Comparison of ENCODE assay signal across 11 cellular contexts in genomic region chr17:73641779-73642580, GRCh38. TPM values are rescaled to one million over a fixed set of nuclear protein-coding genes. Genes with fewer than 3 reads are reported as not detected.
DNase-seq lines count a peak whose midpoint lies in the region; ATAC-seq, FAIRE-seq and TF ChIP-seq lines count a peak whose summit lies in the region.
"Had no signal": no experiment of that assay in that cellular context is flagged by ENCODE, and none has a peak within 500 bp of the region (broad histone marks: within the 10 kb centered on the region; RNA-seq: fewer than 3 reads in every experiment).

No MANE protein-coding gene starts in this region.

- no peaks in the 10 kb centered on the region for H3K36me3 Mint-ChIP-seq in activated T-helper 1 cell treated with anti-CD3 and anti-CD28 coated beads, Interleukin-12 subunit alpha, Interleukin-12 subunit beta, Interleukin-2, Interleukin-4 antibody, amounts not matched to agents 30 ng/mL and 10 ng/mL and 1 ng/mL, durations not matched to agents 14 hours and 24 hours and 36 hours (ENCODE audit: low read depth)
- peaks cover 2% of the 10 kb centered on the region for H3K36me3 Mint-ChIP-seq in neural crest cell (ENCODE audit: low read depth)

- 53 to 81% methylated on average over 12 of the region's 12 CpGs for WGBS in sigmoid colon, 2 donors

- no peak for TF ChIP-seq EP300 in sigmoid colon (IDR thresholded peaks at IDR 0.05)

- H3K4me1 Mint-ChIP-seq in activated T-helper 1 cell treated with anti-CD3 and anti-CD28 coated beads, Interleukin-12 subunit alpha, Interleukin-12 subunit beta, Interleukin-2, Interleukin-4 antibody, amounts not matched to agents 30 ng/mL and 10 ng/mL and 1 ng/mL, durations not matched to agents 14 hours and 24 hours and 36 hours (ENCODE audit: low read depth) = peaks cover 9% of the 10 kb centered on the region
- H3K4me1 Mint-ChIP-seq in neural crest cell = peaks cover 59% of the 10 kb centered on the region

- H3K4me3 ChIP-seq in sigmoid colon (no peak overlapping the region), lower lobe of right lung (no peak overlapping the region)

- FAIRE-seq in frontal cortex (lab: Jason Lieb, UNC) = no peak
- FAIRE-seq: H54, RCC 7860 had no signal

- peak overlapping the region; percentile 46 for H3K4me3 Mint-ChIP-seq in activated T-helper 1 cell treated with anti-CD3 and anti-CD28 coated beads, Interleukin-12 subunit alpha, Interleukin-12 subunit beta, Interleukin-2, Interleukin-4 antibody, amounts not matched to agents 30 ng/mL and 10 ng/mL and 1 ng/mL, durations not matched to agents 14 hours and 24 hours and 36 hours
- H3K4me3 Mint-ChIP-seq in neural crest cell = peak overlapping the region; percentile 92

- TF ChIP-seq CTCF in neural crest cell (conservative IDR thresholded peaks at IDR 0.05) (no peak), sigmoid colon (IDR thresholded peaks at IDR 0.05) (no peak), lower lobe of right lung (IDR thresholded peaks at IDR 0.05) (no peak)

- peaks cover 37% of the 10 kb centered on the region for H3K27me3 Mint-ChIP-seq in activated T-helper 1 cell treated with anti-CD3 and anti-CD28 coated beads, Interleukin-12 subunit alpha, Interleukin-12 subunit beta, Interleukin-2, Interleukin-4 antibody, amounts not matched to agents 30 ng/mL and 10 ng/mL and 1 ng/mL, durations not matched to agents 14 hours and 24 hours and 36 hours (ENCODE audit: insufficient read depth)
- peaks cover under 1% of the 10 kb centered on the region for H3K27me3 Mint-ChIP-seq in neural crest cell (ENCODE audit: low read depth)

- no peak overlapping the region for H3K27ac Mint-ChIP-seq in activated T-helper 1 cell treated with anti-CD3 and anti-CD28 coated beads, Interleukin-12 subunit alpha, Interleukin-12 subunit beta, Interleukin-2, Interleukin-4 antibody, amounts not matched to agents 30 ng/mL and 10 ng/mL and 1 ng/mL, durations not matched to agents 14 hours and 24 hours and 36 hours
- peak overlapping the region; percentile 70 for H3K27ac Mint-ChIP-seq in neural crest cell (ENCODE audit: unreplicated experiment)

- TF ChIP-seq POLR2A in sigmoid colon (IDR thresholded peaks at IDR 0.05) = no peak

- ATAC-seq in lower lobe of right lung = no peak

- DNase-seq in DMS153 (lab: John Stamatoyannopoulos, UW) (peak; percentile 54), DMS153 treated with DMSO at 0.1 percent for 48 hours (lab: John Stamatoyannopoulos, UW; ENCODE audit: unreplicated experiment) (no peak), NCI-H1092 (lab: John Stamatoyannopoulos, UW) (peak; percentile 64), neural crest cell (ENCODE audit: low read depth, low spot score) (no peak), sigmoid colon (no peak), lower lobe of right lung (no peak), frontal cortex (ENCODE audit: low spot score in 2 of 2) (no peak)
- no peak for DNase-seq in activated T-helper 1 cell treated with anti-CD3 and anti-CD28 coated beads, Interleukin-12 subunit alpha, Interleukin-12 subunit beta, Interleukin-2, Interleukin-4 antibody, amounts not matched to agents 30 ng/mL and 10 ng/mL and 1 ng/mL, durations not matched to agents 14 hours and 24 hours and 36 hours (ENCODE audit: low spot score)

- peaks cover 13 to 73% (median 34%) of the 10 kb centered on the region in 3 donors for H3K27me3 ChIP-seq in sigmoid colon
- H3K27me3 ChIP-seq in lower lobe of right lung (ENCODE audit: low read depth) = peaks cover 60% of the 10 kb centered on the region

- H3K9me3 Mint-ChIP-seq in activated T-helper 1 cell treated with anti-CD3 and anti-CD28 coated beads, Interleukin-12 subunit alpha, Interleukin-12 subunit beta, Interleukin-2, Interleukin-4 antibody, amounts not matched to agents 30 ng/mL and 10 ng/mL and 1 ng/mL, durations not matched to agents 14 hours and 24 hours and 36 hours = no peaks in the 10 kb centered on the region
- H3K9me3 Mint-ChIP-seq in neural crest cell = no peaks in the 10 kb centered on the region

- H3K36me3 ChIP-seq in sigmoid colon (no peaks in the 10 kb centered on the region), lower lobe of right lung (no peaks in the 10 kb centered on the region)

- H3K4me1 ChIP-seq in sigmoid colon = peaks cover 0 to 32% (median 30%) of the 10 kb centered on the region in 4 donors
- peaks cover 27% of the 10 kb centered on the region for H3K4me1 ChIP-seq in lower lobe of right lung

- H3K27ac ChIP-seq in sigmoid colon (no peak overlapping the region), lower lobe of right lung (no peak overlapping the region)
- H3K27ac ChIP-seq: 22Rv1 had no signal

- intact Hi-C loops in activated T-helper 1 cell treated with anti-CD3 and anti-CD28 coated beads, Interleukin-12 subunit alpha, Interleukin-12 subunit beta, Interleukin-2, Interleukin-4 antibody, amounts not matched to agents 30 ng/mL and 10 ng/mL and 1 ng/mL, durations not matched to agents 14 hours and 24 hours and 36 hours (cut with micrococcal nuclease) = loop anchor here (2.0 kb wide), 2 partner anchors 69 to 213 kb away; no protein-coding TSS in a partner anchor
- intact Hi-C loops in sigmoid colon (cut with DNase I) = no loop called here
- intact Hi-C loops in lower lobe of right lung (cut with DNase I) = no loop called here

- H3K9me3 ChIP-seq in sigmoid colon = no peaks in the 10 kb centered on the region
- H3K9me3 ChIP-seq in lower lobe of right lung = no peaks in the 10 kb centered on the region

RNA-seq across cellular contexts. Expression of gene SDK2, which starts 2.3 kb away (rescaled TPM):
- 0.27 and 0.44 TPM in 2 replicates for total RNA-seq in activated T-helper 1 cell treated with anti-CD3 and anti-CD28 coated beads, Interleukin-12 subunit alpha, Interleukin-12 subunit beta, Interleukin-2, Interleukin-4 antibody, amounts not matched to agents 30 ng/mL and 10 ng/mL and 1 ng/mL, durations not matched to agents 14 hours and 24 hours and 36 hours
- total RNA-seq in neural crest cell (31.2 and 31.5 TPM in 2 replicates), sigmoid colon (under 1 TPM; 0.66 to 0.83 (median 0.76) TPM), lower lobe of right lung (1.4 TPM), frontal cortex (6.9 TPM)
- polyA plus RNA-seq in sigmoid colon = 1 to 10 TPM in 1 of 3 donors, under 1 TPM in 2; under 0.01 to 1.9 (median under 0.01) TPM

Comparison
In these comparisons a context has a peak if more than half of its experiments do, and no peak if none do; other contexts are left out.
1. DNase-seq: peak in DMS153 (single experiment) and NCI-H1092 (single experiment); none in DMS153 treated with DMSO at 0.1 percent for 48 hours (single experiment), activated T-helper 1 cell treated with anti-CD3 and anti-CD28 coated beads, Interleukin-12 subunit alpha, Interleukin-12 subunit beta, Interleukin-2, Interleukin-4 antibody, amounts not matched to agents 30 ng/mL and 10 ng/mL and 1 ng/mL, durations not matched to agents 14 hours and 24 hours and 36 hours (single experiment), neural crest cell (single experiment), sigmoid colon (single experiment), lower lobe of right lung (single experiment) and frontal cortex (0 of 2).